ENCODE assay signal across 9 cellular contexts in genomic region chr5:89397096-89397495, GRCh38.
DNase-seq lines count a peak whose midpoint lies in the region; ATAC-seq and TF ChIP-seq lines count a peak whose summit lies in the region.
"Had no signal": no experiment of that assay in that cellular context is flagged by ENCODE, and none has a peak within 500 bp of the region (broad histone marks: within the 10 kb centered on the region; RNA-seq: fewer than 3 reads in every experiment).

No MANE protein-coding gene starts in this region.

- no peaks in the 10 kb centered on the region for H3K36me3 Mint-ChIP-seq in progenitor cell of endocrine pancreas (ENCODE audit: insufficient read depth)
- H3K36me3 Mint-ChIP-seq: brain had no signal

- ATAC-seq in GM18520 (IDR thresholded peaks at IDR 0.05; ENCODE audit: unreplicated experiment): peak; percentile 75
- ATAC-seq in HG02623 (IDR thresholded peaks at IDR 0.05; ENCODE audit: unreplicated experiment): peak; percentile 70

- H3K9me3 Mint-ChIP-seq in progenitor cell of endocrine pancreas (ENCODE audit: low read depth): peaks cover 6% of the 10 kb centered on the region

- H3K4me3 Mint-ChIP-seq in progenitor cell of endocrine pancreas (ENCODE audit: low read depth): no peak overlapping the region
- H3K4me3 Mint-ChIP-seq: brain had no signal

- DNase-seq in NAMALWA (ENCODE audit: low spot score) (peak; percentile 28), medulla oblongata (ENCODE audit: extremely low spot score) (peak; percentile 8), NCI-H446 (lab: John Stamatoyannopoulos, UW) (no peak), HPDE6-E6E7 (ENCODE audit: extremely low spot score) (no peak), KG1 (lab: John Stamatoyannopoulos, UW) (no peak), progenitor cell of endocrine pancreas (ENCODE audit: low spot score, unreplicated experiment) (no peak)

- H3K4me1 Mint-ChIP-seq in progenitor cell of endocrine pancreas (ENCODE audit: low read depth): peaks cover 6% of the 10 kb centered on the region
- H3K4me1 Mint-ChIP-seq: brain had no signal

- no peaks in the 10 kb centered on the region for H3K27me3 Mint-ChIP-seq in progenitor cell of endocrine pancreas
- H3K27me3 Mint-ChIP-seq: brain had no signal

- no peak for TF ChIP-seq CTCF in progenitor cell of endocrine pancreas (IDR thresholded peaks at IDR 0.05; ENCODE audit: unreplicated experiment)

- H3K27ac Mint-ChIP-seq in progenitor cell of endocrine pancreas: no peak overlapping the region
- H3K27ac Mint-ChIP-seq: brain had no signal

Comparison
In these comparisons a context has a peak if more than half of its experiments do, and no peak if none do; other contexts are left out.
1. DNase-seq: peak in NAMALWA (single experiment) and medulla oblongata (single experiment); none in NCI-H446 (0 of 2), HPDE6-E6E7 (single experiment), KG1 (single experiment) and progenitor cell of endocrine pancreas (single experiment).